In genomic region chr2:95207111-95207961, GRCh38 we compare ENCODE assay signal across 8 cellular contexts. TPM values are rescaled to one million over a fixed set of nuclear protein-coding genes. Genes with fewer than 3 reads are reported as not detected.
DNase-seq lines count a peak whose midpoint lies in the region; TF ChIP-seq lines count a peak whose summit lies in the region.

ZNF892 (plus strand) TSS chr2:95207521; CDS start chr2:95207816, 295 bp downstream.

- H3K9me3 ChIP-seq in HAP-1, result peaks cover 6% of the 10 kb centered on the region; the same call in 1 of the 2 replicates
- peaks cover 13% of the 10 kb centered on the region; the same call in 1 of the 2 replicates for H3K9me3 ChIP-seq in MG63
- H3K9me3 ChIP-seq in SK-N-SH, result no peaks in the 10 kb centered on the region; the same call in 1 of the 2 replicates
- peaks cover 2% of the 10 kb centered on the region for H3K9me3 ChIP-seq in thymus (ENCODE audit: control insufficient read depth)

- CTCF ChIA-PET in SK-N-SH (lab: Yijun Ruan, JAX), result interaction anchor here (1.0 kb wide), 2 partner anchors 11 to 33 kb away, joined by 3 read pairs; no protein-coding TSS in a partner anchor

- peak within 1 kb of the TSS; percentile 80 for H3K4me2 ChIP-seq in SK-N-SH

- TF ChIP-seq EP300 in SK-N-SH (IDR thresholded peaks at IDR 0.05; ENCODE audit: borderline replicate concordance in 1 of 2, low read depth in 1 of 2, low read length in 1 of 2), result no peak; a peak in 1 of 4 replicates

- TF ChIP-seq CTCF in SK-N-SH (IDR thresholded peaks at IDR 0.05) (peak; percentile 47), osteocyte (IDR thresholded peaks at IDR 0.05) (peak; percentile 47)

- in situ Hi-C loops in HAP-1 (cut with MboI; ENCODE audit: low sequenced_read_pairs), result no loop called here

- H3K36me3 ChIP-seq in HAP-1 (replicated peaks) (peaks cover 3% of the 10 kb centered on the region; the same call in 1 of the 2 replicates), MG63 (no peaks in the 10 kb centered on the region; the same call in 1 of the 2 replicates), SK-N-SH (replicated peaks in 1 of 2; ENCODE audit: control insufficient read depth in 1 of 2, insufficient read depth in 2 of 2, low read length in 1 of 2) (peaks cover 27 to 28% of the 10 kb centered on the region in 2 experiments), thymus (ENCODE audit: control insufficient read depth, insufficient read depth) (peaks cover 9% of the 10 kb centered on the region)

- H3K27ac ChIP-seq in SK-N-SH (ENCODE audit: low read depth in 2 of 2, low read length in 1 of 2) (peak within 1 kb of the TSS; percentile 33 to 89; a peak in 3 of 4 replicates), thymus (ENCODE audit: low read depth) (peak within 1 kb of the TSS; percentile 78)

- H2AFZ ChIP-seq in SK-N-SH (ENCODE audit: low read depth), result peak within 1 kb of the TSS; percentile 87

- H3K4me3 Mint-ChIP-seq in activated naive CD8-positive, alpha-beta T cell, result peak within 1 kb of the TSS; percentile 92
- peak within 1 kb of the TSS; percentile 95 for H3K4me3 Mint-ChIP-seq in osteocyte (ENCODE audit: unreplicated experiment)

- TF ChIP-seq RAD21 in SK-N-SH (IDR thresholded peaks at IDR 0.05; ENCODE audit: low read length), result peak; percentile 62

- POLR2A ChIA-PET in SK-N-SH (lab: Yijun Ruan, JAX), result interaction anchor here (0.6 to 1.2 kb wide), 2 partner anchors 43 to 105 kb away, joined by 3 read pairs; no protein-coding TSS in a partner anchor

- peaks cover 7% of the 10 kb centered on the region for H3F3A ChIP-seq in SK-N-SH (replicated peaks; ENCODE audit: insufficient read depth)

- no peaks in the 10 kb centered on the region for H3K27me3 ChIP-seq in HAP-1 (ENCODE audit: low read depth)
- no peaks in the 10 kb centered on the region for H3K27me3 ChIP-seq in MG63
- H3K27me3 ChIP-seq in SK-N-SH (ENCODE audit: insufficient read depth), result no peaks in the 10 kb centered on the region
- no peaks in the 10 kb centered on the region for H3K27me3 ChIP-seq in thymus (ENCODE audit: control insufficient read depth, insufficient read depth)

- H3K27ac Mint-ChIP-seq in activated naive CD8-positive, alpha-beta T cell, result peak within 1 kb of the TSS; percentile 81
- peak within 1 kb of the TSS; percentile 80 for H3K27ac Mint-ChIP-seq in osteocyte (ENCODE audit: unreplicated experiment)

- no peaks in the 10 kb centered on the region for H3K79me2 ChIP-seq in SK-N-SH (ENCODE audit: insufficient read depth)

- H3K9me2 ChIP-seq in SK-N-SH, result no peaks in the 10 kb centered on the region

- H3K4me1 Mint-ChIP-seq in activated naive CD8-positive, alpha-beta T cell (ENCODE audit: low read depth), result peaks cover 19% of the 10 kb centered on the region
- peaks cover 18% of the 10 kb centered on the region for H3K4me1 Mint-ChIP-seq in osteocyte (ENCODE audit: unreplicated experiment)

- peaks cover 35% of the 10 kb centered on the region for H3K36me3 Mint-ChIP-seq in activated naive CD8-positive, alpha-beta T cell
- peaks cover 39% of the 10 kb centered on the region for H3K36me3 Mint-ChIP-seq in osteocyte (ENCODE audit: unreplicated experiment)

- intact Hi-C loops in head of caudate nucleus (cut with DNase I), result no loop called here

- H3K4me1 ChIP-seq in HAP-1 (peaks cover 5% of the 10 kb centered on the region), SK-N-SH (ENCODE audit: control insufficient read depth in 1 of 2, insufficient read depth in 2 of 2, low read depth in 1 of 2, low read length in 1 of 2) (no peaks in the 10 kb centered on the region; a peak in 1 of 4 replicates), thymus (ENCODE audit: control insufficient read depth, insufficient read depth, low read length) (peaks cover 3% of the 10 kb centered on the region)

- no peaks in the 10 kb centered on the region for H3K27me3 Mint-ChIP-seq in activated naive CD8-positive, alpha-beta T cell
- no peaks in the 10 kb centered on the region for H3K27me3 Mint-ChIP-seq in osteocyte (ENCODE audit: unreplicated experiment)

- H3K9ac ChIP-seq in SK-N-SH, result peak within 1 kb of the TSS; percentile 64

- H3K4me3 ChIP-seq in HAP-1 (peak within 1 kb of the TSS; percentile 53), MG63 (peak within 1 kb of the TSS; percentile 60), SK-N-SH (ENCODE audit: low read depth in 2 of 2, low read length in 1 of 2) (peak within 1 kb of the TSS; percentile 80 to 81), thymus (ENCODE audit: low read length) (peak within 1 kb of the TSS; percentile 97)

- 4% methylated on average over 38 of the region's 74 CpGs for WGBS in SK-N-SH (ENCODE audit: low lambda C conversion rate)
- under 1% methylated on average over 74 of the region's 74 CpGs for WGBS in thymus

- no peaks in the 10 kb centered on the region for H4K20me1 ChIP-seq in SK-N-SH (ENCODE audit: insufficient read depth)

- H3K9me3 Mint-ChIP-seq in activated naive CD8-positive, alpha-beta T cell (ENCODE audit: low read depth), result peaks cover 14% of the 10 kb centered on the region
- peaks cover 36% of the 10 kb centered on the region for H3K9me3 Mint-ChIP-seq in osteocyte (ENCODE audit: unreplicated experiment)

- DNase-seq in GM04504 (ENCODE audit: low read depth), result peak; percentile 74
- DNase-seq in HAP-1 (ENCODE audit: low spot score in 2 of 2), result peak; percentile 88 to 95
- DNase-seq in MG63, result peak; percentile 90
- DNase-seq in SK-N-SH, result peak; percentile 96
- DNase-seq in head of caudate nucleus, result peak; percentile 78 to 97 (median 94)
- peak; percentile 94 for DNase-seq in osteocyte (ENCODE audit: extremely low spot score, unreplicated experiment)

TF ChIP-seq in SK-N-SH, 30 proteins besides CTCF, POLR2A, EP300 and RAD21 (continues in another document):
- TF ChIP-seq SIN3A (IDR thresholded peaks at IDR 0.05; ENCODE audit: borderline replicate concordance, low read depth, low read length) (0 out of 2 replicates have a peak, but pooled peaks have one; percentile 37), RCOR1 (IDR thresholded peaks at IDR 0.05; ENCODE audit: low read length) (peak; percentile 41; the same call in 1 of the 2 replicates), GATA2 (CRISPR knock-in tag; IDR thresholded peaks at IDR 0.05) (no peak), JUND (IDR thresholded peaks at IDR 0.05) (no peak), TEAD4 (IDR thresholded peaks at IDR 0.05; ENCODE audit: borderline replicate concordance, insufficient read depth) (no peak), ELF1 (IDR thresholded peaks at IDR 0.05) (no peak; the same call in 1 of the 2 replicates), MEF2A (IDR thresholded peaks at IDR 0.05; ENCODE audit: borderline replicate concordance, low read depth) (no peak), USF2 (IDR thresholded peaks at IDR 0.05; ENCODE audit: borderline replicate concordance, low read depth, low read length) (no peak), REST (IDR thresholded peaks at IDR 0.05; ENCODE audit: low read depth, low read length) (0 out of 2 replicates have a peak, but pooled peaks have one; percentile 15), YY1 (IDR thresholded peaks at IDR 0.05; ENCODE audit: low read depth) (peak; percentile 51; the same call in 1 of the 2 replicates), NFIC (IDR thresholded peaks at IDR 0.05; ENCODE audit: borderline replicate concordance) (no peak), TAF1 (IDR thresholded peaks at IDR 0.05; ENCODE audit: borderline replicate concordance, low read depth, low read length) (no peak; the same call in 1 of the 2 replicates), GABPA (IDR thresholded peaks at IDR 0.05; ENCODE audit: low read depth) (peak; percentile 44; the same call in 1 of the 2 replicates)
- TF ChIP-seq, protein P1, sequence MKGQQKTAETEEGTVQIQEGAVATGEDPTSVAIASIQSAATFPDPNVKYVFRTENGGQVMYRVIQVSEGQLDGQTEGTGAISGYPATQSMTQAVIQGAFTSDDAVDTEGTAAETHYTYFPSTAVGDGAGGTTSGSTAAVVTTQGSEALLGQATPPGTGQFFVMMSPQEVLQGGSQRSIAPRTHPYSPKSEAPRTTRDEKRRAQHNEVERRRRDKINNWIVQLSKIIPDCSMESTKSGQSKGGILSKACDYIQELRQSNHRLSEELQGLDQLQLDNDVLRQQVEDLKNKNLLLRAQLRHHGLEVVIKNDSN (IDR thresholded peaks at IDR 0.05; ENCODE audit: borderline replicate concordance, low read depth), result 0 out of 2 replicates have a peak, but pooled peaks have one; percentile 28

RNA-seq across cellular contexts. Expression of gene ZNF892, which starts in this region (rescaled TPM):
- 0.74 and 1.7 TPM in 2 replicates for total RNA-seq in MG63 (2014; rRNA removed; shearing (Covaris generic); ENCODE audit: low replicate concordance)
- 1.4 TPM in 2 replicates for polyA plus RNA-seq in SK-N-SH (2012; rRNA removed)
- 0.75 and 0.76 TPM in 2 replicates for polyA plus RNA-seq in SK-N-SH (2012; cell fraction: cytosol; rRNA removed)
- 0.91 and 1.00 TPM in 2 replicates for polyA plus RNA-seq in SK-N-SH (2012; cell fraction: nucleus; rRNA removed)
- 7.0 and 7.6 TPM in 2 replicates for total RNA-seq in osteocyte
- polyA plus RNA-seq in thymus, result 0.39 TPM

Comparison
In these comparisons a context has a peak if more than half of its experiments do, and no peak if none do; other contexts are left out.
1. Peak in every context shown above with its lines: DNase-seq, H3K4me3 ChIP-seq and H3K27ac ChIP-seq.